In the genomic region with DNA sequence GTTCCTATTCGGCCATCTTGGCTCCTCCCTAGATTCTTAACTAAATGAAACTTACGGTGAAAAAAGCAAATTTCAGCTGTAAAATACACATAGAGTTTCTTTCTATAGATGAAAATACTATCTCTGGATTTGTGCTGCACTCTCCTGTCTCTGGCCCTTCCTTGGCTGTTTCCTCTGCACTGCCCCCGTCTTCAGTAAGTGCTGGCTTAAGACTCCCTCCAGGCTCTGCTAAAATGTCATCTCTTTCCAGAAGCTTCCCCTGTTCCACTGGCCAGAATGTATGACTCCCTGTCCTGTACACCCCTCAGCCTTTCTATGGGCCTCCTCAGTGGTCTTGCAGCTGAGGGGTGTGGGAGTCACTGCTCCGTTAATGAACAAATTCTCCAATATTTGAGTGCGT, we compare ENCODE assay signal across 18 cellular contexts.
DNase-seq lines count a peak whose midpoint lies in the region; ATAC-seq, FAIRE-seq and TF ChIP-seq lines count a peak whose summit lies in the region.
"Had no signal": no experiment of that assay in that cellular context is flagged by ENCODE, and none has a peak within 500 bp of the region (broad histone marks: within the 10 kb centered on the region; RNA-seq: fewer than 3 reads in every experiment).

No MANE protein-coding gene starts in this region.

- H3K27me3 Mint-ChIP-seq in H9 (ENCODE audit: low read depth) (peaks cover 14% of the 10 kb centered on the region), type B pancreatic cell (no peaks in the 10 kb centered on the region)

- H2BK20ac ChIP-seq in H9 (ENCODE audit: low read depth, low read length, poor library complexity, severe bottlenecking), result no peak overlapping the region
- no peak overlapping the region for H2BK20ac ChIP-seq in H1 (ENCODE audit: low read length)

- DNase-seq in H9, result no peak
- DNase-seq in H1 (ENCODE audit: low read depth in 1 of 2, low spot score in 2 of 2), result no peak
- DNase-seq in type B pancreatic cell (ENCODE audit: extremely low spot score, unreplicated experiment), result no peak
- no peak for DNase-seq in retina
- DNase-seq: ACHN, AML-193, DMS153, NCI-H1092, NCI-H1694, NCI-H2107, NCI-H226, NCI-H526, SHP77 treated with DMSO at 0.1 percent for 48 hours had no signal

- TF ChIP-seq EP300 in H1 (IDR thresholded peaks at IDR 0.05; ENCODE audit: borderline replicate concordance in 1 of 2, low read depth in 2 of 2, low read length in 2 of 2), result no peak

- H2AK5ac ChIP-seq in H9 (ENCODE audit: insufficient read length, low read length) (no peak overlapping the region), H1 (ENCODE audit: low read depth, low read length) (peak overlapping the region; percentile 66; the same call in 1 of the 2 replicates)

- H3K27ac ChIP-seq in H9 (ENCODE audit: insufficient read length, low read depth, low read length) (no peak overlapping the region), H1 (ENCODE audit: low read depth, low read length) (no peak overlapping the region; the same call in 1 of the 2 replicates)

- H2AFZ ChIP-seq in H9 (ENCODE audit: low read length) (no peak overlapping the region), H1 (ENCODE audit: low read length) (peak overlapping the region; percentile 76; the same call in 1 of the 2 replicates)

- H4K91ac ChIP-seq in H9 (ENCODE audit: insufficient read length, low read depth, low read length) (no peak overlapping the region), H1 (replicated peaks; ENCODE audit: insufficient read length, low read length) (no peak overlapping the region)

- peak overlapping the region; percentile 51 for H3K18ac ChIP-seq in H9 (ENCODE audit: insufficient read length, low read depth, low read length)
- peak overlapping the region; percentile 60; the same call in 1 of the 2 replicates for H3K18ac ChIP-seq in H1 (ENCODE audit: extremely low read depth, low read length)

- ATAC-seq in GM18868 (IDR thresholded peaks at IDR 0.05; ENCODE audit: unreplicated experiment) (no peak), HG03442 (IDR thresholded peaks at IDR 0.05; ENCODE audit: unreplicated experiment) (no peak)
- ATAC-seq: SK-N-SH treated with all-trans-retinoic acid at 6 μM for 48 hours had no signal

- H4K8ac ChIP-seq in H9 (replicated peaks; ENCODE audit: insufficient read length, low read depth, low read length) (no peak overlapping the region), H1 (ENCODE audit: extremely low read depth, insufficient read depth, low read length) (no peak overlapping the region)

- no peak for TF ChIP-seq CTCF in H9 (conservative IDR thresholded peaks at IDR 0.05)
- no peak for TF ChIP-seq CTCF in H1 (IDR thresholded peaks at IDR 0.05; ENCODE audit: control extremely low read depth in 1 of 3, insufficient read depth in 1 of 3, low read depth in 1 of 3, low read length in 3 of 3)
- no peak for TF ChIP-seq CTCF in type B pancreatic cell (conservative IDR thresholded peaks at IDR 0.05)

- CTCF ChIA-PET in H1 (lab: Charles Lee; ENCODE audit: partially characterized antibody), result interaction anchor here (0.9 to 8.6 kb wide), 6 partner anchors 8 to 278 kb away, joined by 3 to 64 read pairs (median 4); no protein-coding TSS in a partner anchor

- H3K4ac ChIP-seq in H9 (ENCODE audit: low read depth, low read length), result no peak overlapping the region; the same call in 1 of the 2 replicates
- H3K4ac ChIP-seq in H1 (replicated peaks; ENCODE audit: insufficient read length, low read depth, low read length), result no peak overlapping the region

- H4K5ac ChIP-seq in H9 (ENCODE audit: insufficient read length, low read depth, low read length) (no peak overlapping the region), H1 (ENCODE audit: insufficient read length, low read depth, low read length) (peak overlapping the region; percentile 34)

- 0 out of 2 replicates have a peak, but pooled peaks cover 3% of the 10 kb centered on the region for H3K27me3 ChIP-seq in H9 (ENCODE audit: insufficient read depth, low read length)
- H3K27me3 ChIP-seq in H1 (replicated peaks in 1 of 4; ENCODE audit: control insufficient read depth in 3 of 4, extremely low read depth in 1 of 4, insufficient read depth in 3 of 4, low read length in 3 of 4), result no peaks in the 10 kb centered on the region; a peak in 1 of 7 replicates

- no CpG with 5 or more reads among the region's 5 CpGs for WGBS in H9 (ENCODE audit: extremely low coverage, insufficient read length, low lambda C conversion rate)
- 56% methylated on average over 5 of the region's 5 CpGs; no CpG with 5 or more reads in 1 of the 2 experiments for WGBS in H1 (ENCODE audit: extremely low coverage in 1 of 2, insufficient coverage in 1 of 2, insufficient read length in 1 of 2, insufficient replicate concordance in 2 of 2, low coverage in 1 of 2, low lambda C conversion rate in 2 of 2, missing lambda C conversion rate in 1 of 2), 2 experiments

- H3K9me3 ChIP-seq in H9 (ENCODE audit: control insufficient read depth, low read depth, low read length), result no peaks in the 10 kb centered on the region
- H3K9me3 ChIP-seq in H1 (ENCODE audit: insufficient read depth in 2 of 2, low read depth in 1 of 2, low read length in 1 of 2), result no peaks in the 10 kb centered on the region
- no peaks in the 10 kb centered on the region for H3K9me3 ChIP-seq in iPS-18c (ENCODE audit: control insufficient read depth, insufficient read depth, low read length)

- H3K4me1 Mint-ChIP-seq in H9 (peaks cover 17 to 24% of the 10 kb centered on the region in 2 experiments), type B pancreatic cell (ENCODE audit: unreplicated experiment) (no peaks in the 10 kb centered on the region)
- H3K4me1 Mint-ChIP-seq: CD14-positive monocyte had no signal

- peaks cover 0 to 3% of the 10 kb centered on the region in 2 experiments; a peak in 2 of 5 replicates for H3K9me3 Mint-ChIP-seq in H9
- H3K9me3 Mint-ChIP-seq in type B pancreatic cell, result no peaks in the 10 kb centered on the region

- H3K4me3 ChIP-seq in H1 (ENCODE audit: extremely low read depth in 1 of 4, insufficient read depth in 2 of 4, low read depth in 3 of 4, low read length in 4 of 4) (peak overlapping the region; percentile 7 to 49 (median 30); a peak in 5 of 8 replicates), iPS-18c (ENCODE audit: insufficient read depth, low read depth, low read length) (peak overlapping the region; percentile 6; the same call in 1 of the 2 replicates)

- H3K56ac ChIP-seq in H9 (ENCODE audit: insufficient read length, low read depth, low read length) (no peak overlapping the region), H1 (replicated peaks; ENCODE audit: insufficient read length, low read depth, low read length) (no peak overlapping the region)

- H3K4me2 ChIP-seq in H9 (ENCODE audit: insufficient read depth, insufficient read length, low read length) (peak overlapping the region; percentile 66), H1 (ENCODE audit: insufficient read depth in 1 of 2, low read depth in 2 of 2, low read length in 2 of 2) (peak overlapping the region; percentile 56 to 84)

- H2BK12ac ChIP-seq in H9 (ENCODE audit: insufficient read length, low read depth, low read length) (no peak overlapping the region), H1 (ENCODE audit: low read depth, low read length) (peak overlapping the region; percentile 0; the same call in 1 of the 2 replicates)

- no peak for TF ChIP-seq RAD21 in H1 (IDR thresholded peaks at IDR 0.05 in 1 of 2, conservative IDR thresholded peaks at IDR 0.05 in 1 of 2; ENCODE audit: low read depth in 2 of 2, low read length in 2 of 2)

- peak overlapping the region in 1 of 3 experiments; percentile 37; a peak in 1 of 7 replicates for H3K27ac Mint-ChIP-seq in H9
- H3K27ac Mint-ChIP-seq in type B pancreatic cell, result no peak overlapping the region
- H3K27ac Mint-ChIP-seq: CD14-positive monocyte had no signal

- TF ChIP-seq POLR2A in H1 (IDR thresholded peaks at IDR 0.05; ENCODE audit: control extremely low read depth in 1 of 2, low read depth in 2 of 2, low read length in 2 of 2), result no peak

- H3K23ac ChIP-seq in H9 (ENCODE audit: insufficient read length, low read depth, low read length), result no peak overlapping the region
- no peak overlapping the region for H3K23ac ChIP-seq in H1 (ENCODE audit: insufficient read length)

- no peaks in the 10 kb centered on the region for H4K20me1 ChIP-seq in H9 (ENCODE audit: control insufficient read depth, insufficient read depth, insufficient read length)
- H4K20me1 ChIP-seq in H1 (replicated peaks in 1 of 2; ENCODE audit: control insufficient read depth in 1 of 2, insufficient read depth in 2 of 2, low read length in 2 of 2), result no peaks in the 10 kb centered on the region

- no peaks in the 10 kb centered on the region for H3K23me2 ChIP-seq in H9 (ENCODE audit: insufficient read length, low read depth, low read length, poor library complexity, severe bottlenecking)
- 0 out of 2 replicates have a peak, but pooled peaks cover 2% of the 10 kb centered on the region for H3K23me2 ChIP-seq in H1 (ENCODE audit: low read depth, low read length)

- H3K36me3 Mint-ChIP-seq in H9 (ENCODE audit: insufficient read depth in 1 of 3, low read depth in 3 of 3) (peaks cover 0 to 4% (median 0%) of the 10 kb centered on the region in 3 experiments; a peak in 1 of 7 replicates), type B pancreatic cell (peaks cover 29% of the 10 kb centered on the region)
- H3K36me3 Mint-ChIP-seq: CD14-positive monocyte had no signal

- H3K4me1 ChIP-seq in H9 (ENCODE audit: insufficient read depth, low read length), result peaks cover 3% of the 10 kb centered on the region; the same call in 1 of the 2 replicates
- H3K4me1 ChIP-seq in H1 (replicated peaks in 1 of 4; ENCODE audit: control insufficient read depth in 3 of 4, insufficient read depth in 4 of 4, low read length in 3 of 4), result peaks cover 0 to 9% (median 5%) of the 10 kb centered on the region in 4 experiments; a peak in 6 of 7 replicates

- H2BK5ac ChIP-seq in H9 (ENCODE audit: insufficient read length, low read length), result no peak overlapping the region
- no peak overlapping the region for H2BK5ac ChIP-seq in H1 (ENCODE audit: low read depth, low read length)

- POLR2A ChIA-PET in H1 (lab: Charles Lee; ENCODE audit: partially characterized antibody), result interaction anchor here (0.6 to 1.5 kb wide), 7 partner anchors 9 to 401 kb away, joined by 3 to 7 read pairs (median 3); no protein-coding TSS in a partner anchor

- H3K9ac ChIP-seq in H9 (ENCODE audit: extremely low read depth, insufficient read length, low read length) (no peak overlapping the region), H1 (replicated peaks in 1 of 4; ENCODE audit: extremely low read depth in 1 of 4, low read depth in 3 of 4, low read length in 3 of 4) (no peak overlapping the region)

- H3K79me1 ChIP-seq in H9 (ENCODE audit: insufficient read depth, low read depth, low read length, poor library complexity, severe bottlenecking) (no peaks in the 10 kb centered on the region), H1 (ENCODE audit: low read depth, low read length) (no peaks in the 10 kb centered on the region)

- H3K14ac ChIP-seq in H9 (ENCODE audit: insufficient read depth, low read length) (no peak overlapping the region), H1 (ENCODE audit: insufficient read length) (no peak overlapping the region)

- H2BK120ac ChIP-seq in H9 (ENCODE audit: low read depth, low read length, poor library complexity, severe bottlenecking), result no peak overlapping the region
- H2BK120ac ChIP-seq in H1 (replicated peaks; ENCODE audit: low read depth, low read length), result no peak overlapping the region

- FAIRE-seq in H1 (lab: Jason Lieb, UNC), result no peak

- H3K4me3 Mint-ChIP-seq in H9 (peak overlapping the region; percentile 63 to 79), type B pancreatic cell (peak overlapping the region; percentile 71)
- H3K4me3 Mint-ChIP-seq: CD14-positive monocyte had no signal

- H3K79me2 ChIP-seq in H9 (ENCODE audit: insufficient read depth, low read length) (no peaks in the 10 kb centered on the region), H1 (ENCODE audit: control insufficient read depth in 1 of 2, insufficient read depth in 2 of 2, low read length in 2 of 2) (no peaks in the 10 kb centered on the region)

- no peaks in the 10 kb centered on the region for H3K36me3 ChIP-seq in H1 (ENCODE audit: control insufficient read depth in 2 of 4, insufficient read depth in 4 of 4, low read length in 3 of 4)

- H2BK15ac ChIP-seq in H9 (ENCODE audit: low read depth, low read length), result no peak overlapping the region
- H2BK15ac ChIP-seq in H1 (ENCODE audit: low read length), result no peak overlapping the region; the same call in 1 of the 2 replicates

- H3T11ph ChIP-seq in H9 (ENCODE audit: low read length), result no peak overlapping the region
